7 cellular contexts compared by ENCODE assay signal in genomic region chr1:15833842-15834405, GRCh38. TPM values are rescaled to one million over a fixed set of nuclear protein-coding genes. Genes with fewer than 3 reads are reported as not detected.
DNase-seq lines count a peak whose midpoint lies in the region; ATAC-seq and TF ChIP-seq lines count a peak whose summit lies in the region.

No MANE protein-coding gene starts in this region.

- peak overlapping the region; percentile 95 for H3K9ac ChIP-seq in SK-N-MC (ENCODE audit: insufficient read length)

- no peaks in the 10 kb centered on the region for H3K36me3 ChIP-seq in SK-N-MC (ENCODE audit: insufficient read depth, low read length)
- no peaks in the 10 kb centered on the region for H3K36me3 ChIP-seq in gastrocnemius medialis

- in situ Hi-C loops in gastrocnemius medialis (cut with MboI; ENCODE audit: low sequenced_read_pairs in 4 of 4) = loop anchor here in 1 of 4 donors (10.0 kb wide), 1 partner anchor 51 kb away; no protein-coding TSS in a partner anchor

- peaks cover 5 to 16% of the 10 kb centered on the region in 2 donors for H3K4me1 ChIP-seq in gastrocnemius medialis

- H3K4me3 ChIP-seq in SK-N-MC (peak overlapping the region; percentile 84), fibroblast of the aortic adventitia (ENCODE audit: low read depth, low read length) (peak overlapping the region; percentile 86), gastrocnemius medialis (peak overlapping the region; percentile 71 to 98 (median 82))

- H3K27ac ChIP-seq in SK-N-MC (peak overlapping the region; percentile 99), gastrocnemius medialis (peak overlapping the region; percentile 96 to 100 (median 98))

- TF ChIP-seq CTCF in fibroblast of the aortic adventitia (IDR thresholded peaks at IDR 0.05; ENCODE audit: insufficient read depth, low read length) (no peak), gastrocnemius medialis (IDR thresholded peaks at IDR 0.05 in 4 of 5, conservative IDR thresholded peaks at IDR 0.05 in 1 of 5) (no peak)

- intact Hi-C loops in gastrocnemius medialis (cut with DNase I; ENCODE audit: low total_unique reads) = loop anchor here (1.0 to 10.0 kb wide), 4 partner anchors 52 to 209 kb away; partner anchors contain the start of gene HSPB7

- no peaks in the 10 kb centered on the region for H3K9me3 ChIP-seq in SK-N-MC (ENCODE audit: low read depth, low read length)
- no peaks in the 10 kb centered on the region for H3K9me3 ChIP-seq in gastrocnemius medialis

- TF ChIP-seq POLR2A in gastrocnemius medialis (IDR thresholded peaks at IDR 0.05) = no peak

- DNase-seq in HCEC 1CT (peak; percentile 83), SK-N-MC (ENCODE audit: low read depth, low spot score) (no peak), fibroblast of the aortic adventitia (ENCODE audit: low read depth) (no peak), gastrocnemius medialis (no peak)
- no peak for DNase-seq in stimulated activated CD4-positive, alpha-beta T cell treated with anti-CD3 and anti-CD28 coated beads, Interleukin-1b, Interleukin-23, amount 100 ng/mL, for 48 hours

- no peak for ATAC-seq in gastrocnemius medialis
- no peak for ATAC-seq in HG02981 (IDR thresholded peaks at IDR 0.05; ENCODE audit: unreplicated experiment)
- ATAC-seq in GM21576 (IDR thresholded peaks at IDR 0.05; ENCODE audit: unreplicated experiment) = no peak

- H3K27me3 ChIP-seq in gastrocnemius medialis = no peaks in the 10 kb centered on the region

RNA-seq across cellular contexts. Expression of gene SPEN, which starts 13.6 kb away (rescaled TPM):
- total RNA-seq in fibroblast of the aortic adventitia (ENCODE audit: low replicate concordance) = 20.5 and 24.3 TPM in 2 replicates
- 10 to 100 TPM; 21.7 to 55.5 (median 38.0) TPM for total RNA-seq in gastrocnemius medialis

RNA-seq across cellular contexts. Expression of gene UQCRHL, which starts 26.5 kb away (rescaled TPM):
- total RNA-seq in fibroblast of the aortic adventitia (ENCODE audit: low replicate concordance) (1.9 and 2.0 TPM in 2 replicates), gastrocnemius medialis (1 to 10 TPM; 1.2 to 2.4 (median 1.2) TPM)
